ENCODE assay signal across 25 cellular contexts in genomic region chr5:36447776-36448175, GRCh38.
"Had no signal": no experiment of that assay in that cellular context is flagged by ENCODE, and none has a peak within 500 bp of the region (broad histone marks: within the 10 kb centered on the region; RNA-seq: fewer than 3 reads in every experiment).

No MANE protein-coding gene starts in this region.

- H3K36me3 ChIP-seq: heart left ventricle, left ventricle myocardium inferior, lower lobe of right lung, neural progenitor cell, ovary, suprapubic skin, tibial artery, upper lobe of right lung, vagina had no signal

- H2AFZ ChIP-seq: neural progenitor cell had no signal

- H3K4me3 ChIP-seq: heart left ventricle, left ventricle myocardium inferior, lower lobe of right lung, neural progenitor cell, ovary, smooth muscle cell, suprapubic skin, tibial artery, upper lobe of right lung, vagina had no signal

- H3K27ac ChIP-seq: heart left ventricle, left ventricle myocardium inferior, lower lobe of right lung, neural progenitor cell, ovary, suprapubic skin, tibial artery, upper lobe of right lung, vagina had no signal

- DNase-seq: effector memory CD8-positive, alpha-beta T cell; erythroblast; heart left ventricle; hypothalamus; islet precursor cell; left cardiac atrium; left ventricle myocardium inferior; lower lobe of right lung; mesenchymal stem cell; midbrain; nucleus accumbens; ovary; right cardiac atrium; stimulated activated CD4-positive, alpha-beta T cell treated with anti-CD3 and anti-CD28 coated beads, Interleukin-2, amount 100 ng/mL, for 48 hours; stimulated activated CD8-positive, alpha-beta memory T cell treated with anti-CD3 and anti-CD28 coated beads, Interleukin-4, amount 100 ng/mL, for 48 hours; stimulated activated naive CD8-positive, alpha-beta T cell treated with anti-CD3 and anti-CD28 coated beads, Interleukin-15, Interleukin-2, amounts not matched to agents 100 U/mL and 50 U/mL, for 24 hours; tibial artery; upper lobe of right lung had no signal

- FAIRE-seq: frontal cortex had no signal

- H3K9ac ChIP-seq: neural progenitor cell had no signal

- H3K9me3 ChIP-seq: heart left ventricle, left ventricle myocardium inferior, lower lobe of right lung, ovary, suprapubic skin, tibial artery, upper lobe of right lung, vagina had no signal

- H3K4me2 ChIP-seq: neural progenitor cell, smooth muscle cell had no signal

- H3K27me3 ChIP-seq: heart left ventricle, neural progenitor cell, ovary, suprapubic skin, tibial artery, upper lobe of right lung, vagina had no signal

- H3K4me1 ChIP-seq: left ventricle myocardium inferior had no signal

- ATAC-seq: effector memory CD8-positive, alpha-beta T cell; heart left ventricle; left cardiac atrium; lower lobe of right lung; natural killer cell treated with Interleukin-12 subunit alpha and Interleukin-12 subunit beta and Interleukin-15 and Interleukin-18, amount 100 ng/mL, for 72 hours; right cardiac atrium; stimulated activated effector memory CD8-positive, alpha-beta T cell treated with anti-CD3 and anti-CD28 coated beads, Interleukin-12 subunit alpha, Interleukin-12 subunit beta, amount 100 ng/mL, for 72 hours; stimulated activated naive CD8-positive, alpha-beta T cell treated with anti-CD3 and anti-CD28 coated beads, Interleukin-15, Interleukin-2, amounts not matched to agents 100 U/mL and 50 U/mL, for 24 hours; upper lobe of right lung had no signal
